Comparison of ENCODE assay signal across 26 cellular contexts in the genomic region with DNA sequence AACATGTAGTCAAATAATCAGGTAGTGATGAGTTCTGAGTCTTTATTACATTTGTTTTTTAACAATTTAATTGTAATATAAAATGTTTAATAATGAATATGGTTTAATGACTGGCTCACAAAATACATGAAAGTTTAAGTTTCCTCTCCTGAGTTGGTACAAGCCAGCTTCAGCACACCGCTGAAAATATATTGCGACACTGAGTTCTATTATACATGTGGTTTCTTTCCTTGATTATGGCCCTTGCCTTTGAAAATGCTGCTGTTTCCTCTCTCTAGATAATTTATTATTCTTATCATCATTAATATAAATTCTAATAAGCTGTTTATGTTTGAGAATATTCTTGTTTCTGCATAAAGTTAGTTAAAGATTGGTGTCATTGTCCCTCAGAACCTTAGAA.
"Had no signal": no experiment of that assay in that cellular context is flagged by ENCODE, and none has a peak within 500 bp of the region (broad histone marks: within the 10 kb centered on the region; RNA-seq: fewer than 3 reads in every experiment).

No MANE protein-coding gene starts in this region.

- H3K9me3 Mint-ChIP-seq: activated CD4-positive, alpha-beta T cell treated with anti-CD3 and anti-CD28 coated beads, Interleukin-2, amount 10 ng/mL, durations not matched to agents 24 days and 14 days; activated naive CD4-positive, alpha-beta T cell treated with anti-CD3 and anti-CD28 coated beads, Interleukin-2, amount 10 ng/mL, durations not matched to agents 7 days and 5 days; activated T-cell treated with anti-CD3 and anti-CD28 coated beads, Interleukin-2, amount 50 U/mL, for 72 hours; type B pancreatic cell had no signal

- H3K9me3 ChIP-seq: esophagus squamous epithelium, gastroesophageal sphincter, thoracic aorta, vagina had no signal

- H3K4me1 ChIP-seq: esophagus squamous epithelium, gastroesophageal sphincter, vagina had no signal

- H3K27me3 ChIP-seq: dorsolateral prefrontal cortex, esophagus squamous epithelium, gastroesophageal sphincter, vagina had no signal

- H3K4me3 Mint-ChIP-seq: activated CD4-positive, alpha-beta memory T cell treated with anti-CD3 and anti-CD28 coated beads, Interleukin-2, amount 10 ng/mL, durations not matched to agents 7 days and 5 days; activated CD4-positive, alpha-beta T cell treated with anti-CD3 and anti-CD28 coated beads, Interleukin-2, amount 10 ng/mL, durations not matched to agents 24 days and 14 days; activated naive CD4-positive, alpha-beta T cell treated with anti-CD3 and anti-CD28 coated beads, Interleukin-2, amount 10 ng/mL, durations not matched to agents 7 days and 5 days; activated T-cell treated with anti-CD3 and anti-CD28 coated beads, Interleukin-2, amount 50 U/mL, for 72 hours; brain; effector memory CD8-positive, alpha-beta T cell; naive B cell; type B pancreatic cell had no signal

- H3K36me3 ChIP-seq: esophagus squamous epithelium, gastroesophageal sphincter, thoracic aorta, vagina had no signal

- ATAC-seq: activated CD4-positive, CD25-positive, alpha-beta regulatory T cell treated with anti-CD3 and anti-CD28 coated beads, Interleukin-2, amount 50 U/mL, for 24 hours; activated T-cell treated with anti-CD3 and anti-CD28 coated beads, Interleukin-2, amount 50 U/mL, for 72 hours; effector memory CD8-positive, alpha-beta T cell; gastroesophageal sphincter; sciatic nerve had no signal

- H3K27ac Mint-ChIP-seq: activated CD4-positive, alpha-beta memory T cell treated with anti-CD3 and anti-CD28 coated beads, Interleukin-2, amount 10 ng/mL, durations not matched to agents 7 days and 5 days; activated CD4-positive, alpha-beta T cell treated with anti-CD3 and anti-CD28 coated beads, Interleukin-2, amount 10 ng/mL, durations not matched to agents 24 days and 14 days; activated naive CD4-positive, alpha-beta T cell treated with anti-CD3 and anti-CD28 coated beads, Interleukin-2, amount 10 ng/mL, durations not matched to agents 7 days and 5 days; activated T-cell treated with anti-CD3 and anti-CD28 coated beads, Interleukin-2, amount 50 U/mL, for 72 hours; brain; effector memory CD8-positive, alpha-beta T cell; naive B cell; type B pancreatic cell had no signal

- H3K27ac ChIP-seq: dorsolateral prefrontal cortex, esophagus squamous epithelium, gastroesophageal sphincter, thoracic aorta, vagina, VCaP had no signal

- H3K36me3 Mint-ChIP-seq: activated naive CD4-positive, alpha-beta T cell treated with anti-CD3 and anti-CD28 coated beads, Interleukin-2, amount 10 ng/mL, durations not matched to agents 7 days and 5 days; brain; naive B cell had no signal

- DNase-seq: activated CD4-positive, alpha-beta memory T cell treated with anti-CD3 and anti-CD28 coated beads, Interleukin-2, amount 10 ng/mL, durations not matched to agents 7 days and 5 days; activated CD4-positive, alpha-beta T cell treated with anti-CD3 and anti-CD28 coated beads, Interleukin-2, amount 10 ng/mL, durations not matched to agents 24 days and 14 days; activated effector memory CD4-positive, alpha-beta T cell treated with Interleukin-2 at 50 U/mL for 16 hours; activated naive CD4-positive, alpha-beta T cell treated with anti-CD3 and anti-CD28 coated beads, Interleukin-2, amount 10 ng/mL, durations not matched to agents 7 days and 5 days; activated T-cell treated with anti-CD3 and anti-CD28 coated beads, Interleukin-2, amount 50 U/mL, for 72 hours; caudate nucleus; dorsolateral prefrontal cortex; effector memory CD8-positive, alpha-beta T cell; esophagus squamous epithelium; head of caudate nucleus; hypothalamus; islet precursor cell; left cardiac atrium; naive B cell; nucleus accumbens; stimulated activated CD4-positive, alpha-beta T cell treated with anti-CD3 and anti-CD28 coated beads, Interleukin-2, amount 100 ng/mL, for 48 hours; stimulated activated naive CD4-positive, alpha-beta T cell had no signal

- H3K27me3 Mint-ChIP-seq: effector memory CD8-positive, alpha-beta T cell; naive B cell; type B pancreatic cell had no signal

- FAIRE-seq: colon had no signal

- H3K4me1 Mint-ChIP-seq: activated CD4-positive, alpha-beta T cell treated with anti-CD3 and anti-CD28 coated beads, Interleukin-2, amount 10 ng/mL, durations not matched to agents 24 days and 14 days; activated naive CD4-positive, alpha-beta T cell treated with anti-CD3 and anti-CD28 coated beads, Interleukin-2, amount 10 ng/mL, durations not matched to agents 7 days and 5 days; naive B cell had no signal

- H3K4me3 ChIP-seq: dorsolateral prefrontal cortex, esophagus squamous epithelium, gastroesophageal sphincter, thoracic aorta, vagina had no signal
